9 cellular contexts compared by ENCODE assay signal in genomic region chr2:189982777-189983394, GRCh38.
DNase-seq lines count a peak whose midpoint lies in the region; FAIRE-seq and TF ChIP-seq lines count a peak whose summit lies in the region.
"Had no signal": no experiment of that assay in that cellular context is flagged by ENCODE, and none has a peak within 500 bp of the region (broad histone marks: within the 10 kb centered on the region; RNA-seq: fewer than 3 reads in every experiment).

No MANE protein-coding gene starts in this region.

- H3K4me3 Mint-ChIP-seq in astrocyte (ENCODE audit: unreplicated experiment), result no peak overlapping the region
- no peak overlapping the region for H3K4me3 Mint-ChIP-seq in mesothelial cell of epicardium

- H3K27me3 ChIP-seq in astrocyte (ENCODE audit: insufficient read depth, low read length), result no peaks in the 10 kb centered on the region

- H3K36me3 Mint-ChIP-seq in astrocyte (ENCODE audit: low read depth, unreplicated experiment) (no peaks in the 10 kb centered on the region), mesothelial cell of epicardium (peaks cover 10% of the 10 kb centered on the region)

- H3K27me3 Mint-ChIP-seq in astrocyte (ENCODE audit: low read depth, unreplicated experiment) (no peaks in the 10 kb centered on the region), mesothelial cell of epicardium (ENCODE audit: low read depth) (no peaks in the 10 kb centered on the region)

- no peak overlapping the region for H3K27ac ChIP-seq in astrocyte (ENCODE audit: low read depth, low read length)

- no peaks in the 10 kb centered on the region for H3K4me1 Mint-ChIP-seq in astrocyte (ENCODE audit: low read depth, unreplicated experiment)
- H3K4me1 Mint-ChIP-seq in mesothelial cell of epicardium, result no peaks in the 10 kb centered on the region

- H3K4me2 ChIP-seq in astrocyte (ENCODE audit: low read length), result no peak overlapping the region

- H3K36me3 ChIP-seq in astrocyte (ENCODE audit: insufficient read depth, low read length), result no peaks in the 10 kb centered on the region

- H3K9me3 Mint-ChIP-seq in astrocyte (ENCODE audit: unreplicated experiment) (peaks cover 23% of the 10 kb centered on the region), mesothelial cell of epicardium (peaks cover 73% of the 10 kb centered on the region)

- H4K20me1 ChIP-seq in astrocyte (ENCODE audit: insufficient read depth, low read length), result no peaks in the 10 kb centered on the region

- peaks cover 7% of the 10 kb centered on the region for H3K9me3 ChIP-seq in astrocyte (ENCODE audit: insufficient read depth, low read depth, low read length)

- TF ChIP-seq CTCF in astrocyte (IDR thresholded peaks at IDR 0.05; ENCODE audit: insufficient read depth, low read depth, low read length) (peak; percentile 54), mesothelial cell of epicardium (IDR thresholded peaks at IDR 0.05; ENCODE audit: unreplicated experiment) (peak; percentile 25)

- H3K27ac Mint-ChIP-seq in astrocyte (ENCODE audit: unreplicated experiment) (no peak overlapping the region), mesothelial cell of epicardium (no peak overlapping the region)

- H3K9ac ChIP-seq in astrocyte (ENCODE audit: low read length), result no peak overlapping the region

- no peak for FAIRE-seq in astrocyte (lab: Jason Lieb, UNC)

- H3K4me3 ChIP-seq in astrocyte (ENCODE audit: insufficient read depth, low read depth, low read length), result no peak overlapping the region

- H3K79me2 ChIP-seq in astrocyte (ENCODE audit: insufficient read depth, low read length), result no peaks in the 10 kb centered on the region

- peak; percentile 2 for DNase-seq in NCI-H2029 treated with DMSO at 0.1 percent for 48 hours (lab: John Stamatoyannopoulos, UW)
- no peak for DNase-seq in NCI-H2029 (lab: John Stamatoyannopoulos, UW)
- peak; percentile 30 for DNase-seq in HT1080 (ENCODE audit: low read depth)
- no peak for DNase-seq in astrocyte (ENCODE audit: low read depth)
- DNase-seq in mesothelial cell of epicardium (ENCODE audit: low spot score in 2 of 2, unreplicated experiment in 2 of 2), result no peak
- DNase-seq in SW 1271 (lab: John Stamatoyannopoulos, UW), result no peak
- DNase-seq in superior temporal gyrus (ENCODE audit: extremely low spot score), result no peak
- DNase-seq in ureter (ENCODE audit: low spot score), result no peak
- DNase-seq: NCI-H1105 treated with DMSO at 0.1 percent for 48 hours had no signal

- H3K4me1 ChIP-seq in astrocyte (ENCODE audit: insufficient read depth, low read length), result no peaks in the 10 kb centered on the region

- H2AFZ ChIP-seq in astrocyte (ENCODE audit: low read depth, low read length), result no peak overlapping the region

Comparison
In these comparisons a context has a peak if more than half of its experiments do, and no peak if none do; other contexts are left out.
1. DNase-seq: peak in NCI-H2029 treated with DMSO at 0.1 percent for 48 hours (single experiment) and HT1080 (single experiment); none in NCI-H2029 (single experiment), astrocyte (single experiment), mesothelial cell of epicardium (0 of 2), SW 1271 (0 of 2), superior temporal gyrus (single experiment) and ureter (single experiment).